6 cellular contexts compared by ENCODE assay signal in the genomic region with DNA sequence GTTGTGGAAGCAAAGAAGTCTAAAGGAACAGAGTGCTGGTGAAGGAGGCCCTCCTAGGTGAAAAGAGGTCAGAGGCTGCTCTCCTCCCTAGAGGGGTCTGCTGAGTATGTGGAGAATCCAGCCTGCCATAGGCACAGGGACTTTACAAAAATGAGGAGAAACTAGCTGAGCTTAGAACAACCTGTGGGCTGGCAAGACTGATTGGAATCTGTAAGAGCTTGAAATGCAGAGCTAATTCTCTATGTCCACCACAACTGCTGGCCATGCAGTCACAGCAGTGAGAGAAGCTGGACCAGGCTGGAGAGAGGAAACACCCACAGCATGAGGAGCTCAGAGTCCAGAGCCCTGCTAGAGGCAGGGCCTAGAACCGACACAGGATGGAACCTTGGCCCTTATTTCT.
"Had no signal": no experiment of that assay in that cellular context is flagged by ENCODE, and none has a peak within 500 bp of the region (broad histone marks: within the 10 kb centered on the region; RNA-seq: fewer than 3 reads in every experiment).

No MANE protein-coding gene starts in this region.

- ATAC-seq: GM23338 had no signal

- H3K4me3 ChIP-seq: GM23338 had no signal

- DNase-seq: H9, HCEC 1CT, KBM-7 had no signal

- H3K27ac ChIP-seq: KMS-11 had no signal

- H3K27ac Mint-ChIP-seq: GM23338, H9, IgD-negative memory B cell had no signal

- H3K4me1 Mint-ChIP-seq: GM23338, H9 had no signal

- H3K4me3 Mint-ChIP-seq: GM23338, H9 had no signal

- H2AFZ ChIP-seq: GM23338 had no signal

- H3K4me2 ChIP-seq: GM23338, KMS-11 had no signal

- H3K9me3 Mint-ChIP-seq: GM23338, H9, IgD-negative memory B cell had no signal

- H3K27me3 Mint-ChIP-seq: IgD-negative memory B cell had no signal

- H3K9ac ChIP-seq: KMS-11 had no signal
